Comparison of ENCODE assay signal across 27 cellular contexts in genomic region chr1:4697801-4698200, GRCh38. TPM values are rescaled to one million over a fixed set of nuclear protein-coding genes. Genes with fewer than 3 reads are reported as not detected.
"Had no signal": no experiment of that assay in that cellular context is flagged by ENCODE, and none has a peak within 500 bp of the region (broad histone marks: within the 10 kb centered on the region; RNA-seq: fewer than 3 reads in every experiment).

No MANE protein-coding gene starts in this region.

- H3K36me3 Mint-ChIP-seq: naive thymus-derived CD8-positive, alpha-beta T cell; neural progenitor cell had no signal

- H3K4me2 ChIP-seq: neural progenitor cell, smooth muscle cell had no signal

- H3K27ac ChIP-seq: lower lobe of right lung, neural progenitor cell, right atrium auricular region, right lobe of liver, stomach, thoracic aorta, tibial artery, upper lobe of right lung, uterus had no signal

- H3K9me3 ChIP-seq: lower lobe of right lung, right atrium auricular region, right lobe of liver, thoracic aorta, upper lobe of right lung, uterus had no signal

- H3K9ac ChIP-seq: neural progenitor cell had no signal

- H3K9me3 Mint-ChIP-seq: naive thymus-derived CD8-positive, alpha-beta T cell; nephron had no signal

- DNase-seq: hippocampal formation; kidney glomerular epithelial cell; left cardiac atrium; lower lobe of right lung; mammary epithelial cell; mesenchymal stem cell; naive thymus-derived CD8-positive, alpha-beta T cell; right lobe of liver; stimulated activated CD4-positive, alpha-beta T cell treated with anti-CD3 and anti-CD28 coated beads, Interleukin-1b, Interleukin-23, amount 100 ng/mL, for 48 hours; stimulated activated CD4-positive, alpha-beta T cell treated with anti-CD3 and anti-CD28 coated beads, Interleukin-2, amount 100 ng/mL, for 48 hours; stimulated activated CD4-positive, alpha-beta T cell treated with anti-CD3 and anti-CD28 coated beads, Interleukin-4, amount 100 ng/mL, for 4 hours; stimulated activated CD8-positive, alpha-beta memory T cell treated with anti-CD3 and anti-CD28 coated beads, Interleukin-4, amount 100 ng/mL, for 48 hours; stimulated activated naive B cell treated with anti-CD40 and anti-IgM and Interleukin-4, amounts not matched to agents 10 μg/mL and 1 μg/mL and 100 μg/mL, for 72 hours; stimulated activated naive CD8-positive, alpha-beta T cell treated with anti-CD3 and anti-CD28 coated beads, Interleukin-15, Interleukin-2, amounts not matched to agents 100 U/mL and 50 U/mL, for 24 hours; stomach; tibial artery; trophoblast cell; upper lobe of right lung; uterus had no signal

- H3K4me3 Mint-ChIP-seq: naive thymus-derived CD8-positive, alpha-beta T cell; nephron; neural progenitor cell; stimulated activated naive B cell treated with anti-CD40 and anti-IgM and Interleukin-4, amounts not matched to agents 10 μg/mL and 1 μg/mL and 100 μg/mL, for 72 hours had no signal

- H3K4me1 ChIP-seq: lower lobe of right lung, right atrium auricular region, right lobe of liver, stomach, upper lobe of right lung, uterus had no signal

- H2AFZ ChIP-seq: neural progenitor cell had no signal

- H3K4me3 ChIP-seq: lower lobe of right lung, neural progenitor cell, right atrium auricular region, right lobe of liver, smooth muscle cell, stomach, thoracic aorta, tibial artery, upper lobe of right lung, uterus had no signal

- H3K36me3 ChIP-seq: lower lobe of right lung, neural progenitor cell, right atrium auricular region, right lobe of liver, stomach, thoracic aorta, tibial artery, upper lobe of right lung, uterus had no signal

- H3K27me3 ChIP-seq: neural progenitor cell, right atrium auricular region, right lobe of liver, upper lobe of right lung, uterus had no signal

- H3K4me1 Mint-ChIP-seq: nephron; stimulated activated naive B cell treated with anti-CD40 and anti-IgM and Interleukin-4, amounts not matched to agents 10 μg/mL and 1 μg/mL and 100 μg/mL, for 72 hours had no signal

- H3K27ac Mint-ChIP-seq: nephron; neural progenitor cell; progenitor cell of endocrine pancreas; stimulated activated naive B cell treated with anti-CD40 and anti-IgM and Interleukin-4, amounts not matched to agents 10 μg/mL and 1 μg/mL and 100 μg/mL, for 72 hours had no signal

- ATAC-seq: left cardiac atrium; left lobe of liver; lower lobe of right lung; naive thymus-derived CD8-positive, alpha-beta T cell; right lobe of liver; stimulated activated naive B cell treated with anti-CD40 and anti-IgM and Interleukin-4, amounts not matched to agents 10 μg/mL and 1 μg/mL and 100 μg/mL, for 72 hours; stimulated activated naive CD8-positive, alpha-beta T cell treated with anti-CD3 and anti-CD28 coated beads, Interleukin-15, Interleukin-2, amounts not matched to agents 100 U/mL and 50 U/mL, for 24 hours; upper lobe of right lung had no signal

RNA-seq across cellular contexts. Expression of gene AJAP1, which starts 43.4 kb away (rescaled TPM):
- total RNA-seq: pulmonary artery endothelial cell had no signal
